ENCODE assay signal across 8 cellular contexts in genomic region chr1:31954607-31955283, GRCh38. TPM values are rescaled to one million over a fixed set of nuclear protein-coding genes. Genes with fewer than 3 reads are reported as not detected.
DNase-seq lines count a peak whose midpoint lies in the region; ATAC-seq, FAIRE-seq and TF ChIP-seq lines count a peak whose summit lies in the region.

No MANE protein-coding gene starts in this region.

- DNase-seq in Caco-2 (no peak), MV-4-11 (lab: John Stamatoyannopoulos, UW) (peak; percentile 86), brain pericyte (ENCODE audit: low read depth, low spot score) (peak; percentile 86), kidney (peak; percentile 90), smooth muscle cell of the brain vasculature (ENCODE audit: low read depth, low spot score) (peak; percentile 75)
- no peak for DNase-seq in stimulated activated CD8-positive, alpha-beta memory T cell treated with anti-CD3 and anti-CD28 coated beads, Interleukin-4, amount 100 ng/mL, for 48 hours

- H3K9me3 ChIP-seq in Caco-2 = no peaks in the 10 kb centered on the region
- H3K9me3 ChIP-seq in kidney (ENCODE audit: control insufficient read depth in 1 of 2, low read length in 2 of 2) = no peaks in the 10 kb centered on the region

- peak overlapping the region; percentile 99 for H3K27ac Mint-ChIP-seq in Caco-2 (ENCODE audit: unreplicated experiment)

- peaks cover 26% of the 10 kb centered on the region for H3K4me1 ChIP-seq in Caco-2
- peaks cover 2 to 9% of the 10 kb centered on the region in 2 donors for H3K4me1 ChIP-seq in kidney (ENCODE audit: control insufficient read depth in 1 of 2, insufficient read depth in 1 of 2, low read depth in 1 of 2, low read length in 2 of 2)

- TF ChIP-seq CTCF in Caco-2 (IDR thresholded peaks at IDR 0.05; ENCODE audit: insufficient read depth in 1 of 2, low read depth in 1 of 2, low read length in 1 of 2, severe bottlenecking in 1 of 2, unreplicated experiment in 1 of 2) (no peak), kidney (IDR thresholded peaks at IDR 0.05; ENCODE audit: borderline replicate concordance, extremely low read depth, insufficient read depth) (no peak)

- intact Hi-C loops in Caco-2 (cut with micrococcal nuclease; ENCODE audit: unreplicated experiment) (no loop called here), kidney (cut with DNase I) (no loop called here)

- no peak overlapping the region for H3K4me3 Mint-ChIP-seq in Caco-2 (ENCODE audit: unreplicated experiment)

- no peak for FAIRE-seq in kidney (lab: Jason Lieb, UNC)

- H3K36me3 ChIP-seq in Caco-2 (ENCODE audit: control insufficient read depth, insufficient read depth, low read length) (no peaks in the 10 kb centered on the region), kidney (ENCODE audit: control insufficient read depth in 1 of 2, insufficient read depth in 2 of 2, low read length in 2 of 2) (no peaks in the 10 kb centered on the region)

- no peaks in the 10 kb centered on the region for H3K27me3 ChIP-seq in Caco-2 (replicated peaks; ENCODE audit: control insufficient read depth, insufficient read depth, low read length)

- ATAC-seq in HG02938 (IDR thresholded peaks at IDR 0.05; ENCODE audit: unreplicated experiment) (no peak), HG02759 (IDR thresholded peaks at IDR 0.05; ENCODE audit: unreplicated experiment) (no peak)

- peaks cover 9% of the 10 kb centered on the region for H3K36me3 Mint-ChIP-seq in Caco-2 (ENCODE audit: insufficient read depth, unreplicated experiment)

- H3K4me1 Mint-ChIP-seq in Caco-2 (ENCODE audit: low read depth, unreplicated experiment) = peaks cover 32% of the 10 kb centered on the region

- CTCF ChIA-PET in Caco-2 (lab: Charles Lee) = interaction anchor here (0.6 to 2.0 kb wide), 5 partner anchors 9 to 139 kb away, joined by 3 to 20 read pairs (median 5); partner anchors contain the start of genes PTP4A2 and SPOCD1

- H3K4me3 ChIP-seq in Caco-2 (ENCODE audit: low read depth, low read length) (no peak overlapping the region), kidney (ENCODE audit: low read length in 2 of 2) (no peak overlapping the region)

- no peaks in the 10 kb centered on the region for H3K27me3 Mint-ChIP-seq in Caco-2 (ENCODE audit: insufficient read depth, unreplicated experiment)

- POLR2A ChIA-PET in Caco-2 (lab: Charles Lee) = interaction anchor here (0.5 to 2.7 kb wide), 2 partner anchors 11 to 14 kb away, joined by 5 to 34 read pairs; no protein-coding TSS in a partner anchor

- no peaks in the 10 kb centered on the region for H3K9me3 Mint-ChIP-seq in Caco-2 (ENCODE audit: unreplicated experiment)

- peak overlapping the region; percentile 25 to 51 for H3K9ac ChIP-seq in kidney (ENCODE audit: low read length in 2 of 2)

- peak overlapping the region; percentile 52 to 95 for H3K27ac ChIP-seq in kidney (ENCODE audit: low read depth in 2 of 2, low read length in 2 of 2)

- no TSS peak for BruUV-seq in Caco-2 (replicated peaks; lab: Mats Ljungman, UMichigan)

RNA-seq across cellular contexts. Expression of gene PTP4A2, which starts 16.6 kb away (rescaled TPM):
- total RNA-seq in Caco-2 (2022) = 150 and 169 TPM in 2 replicates
- total RNA-seq in kidney = 236 TPM
- polyA plus RNA-seq in kidney (ENCODE audit: insufficient read depth, low read depth, low replicate concordance) = 130 TPM

RNA-seq across cellular contexts. Expression of gene KHDRBS1, which starts 58.9 kb away (rescaled TPM):
- total RNA-seq in Caco-2 (2022) = 131 and 137 TPM in 2 replicates
- 121 TPM for total RNA-seq in kidney
- 66.9 TPM for polyA plus RNA-seq in kidney (ENCODE audit: insufficient read depth, low read depth, low replicate concordance)

Comparison
In these comparisons a context has a peak if more than half of its experiments do, and no peak if none do; other contexts are left out.
1. DNase-seq: peak in MV-4-11 (single experiment), brain pericyte (single experiment), kidney (single experiment) and smooth muscle cell of the brain vasculature (single experiment); none in Caco-2 (0 of 2) and stimulated activated CD8-positive, alpha-beta memory T cell treated with anti-CD3 and anti-CD28 coated beads, Interleukin-4, amount 100 ng/mL, for 48 hours (single experiment).